Comparison of ENCODE assay signal across 30 cellular contexts in genomic region chr14:47148686-47149085, GRCh38.
"Had no signal": no experiment of that assay in that cellular context is flagged by ENCODE, and none has a peak within 500 bp of the region (broad histone marks: within the 10 kb centered on the region; RNA-seq: fewer than 3 reads in every experiment).

No MANE protein-coding gene starts in this region.

- H3K9me3 ChIP-seq: neutrophil, pancreas, prostate gland, spleen, suprapubic skin, testis, tibial artery, transverse colon, upper lobe of right lung, uterus had no signal

- H3K4me2 ChIP-seq: smooth muscle cell had no signal

- H3K27me3 ChIP-seq: neutrophil, pancreas, spleen, suprapubic skin, testis, tibial artery, transverse colon, upper lobe of right lung, uterus had no signal

- H3K4me1 ChIP-seq: pancreas, prostate gland, spleen, suprapubic skin, testis, tibial artery, transverse colon, upper lobe of right lung, uterus had no signal

- DNase-seq: naive thymus-derived CD8-positive, alpha-beta T cell; nephron progenitor cell; nucleus accumbens; pancreas; right cardiac atrium; spleen; stimulated activated CD4-positive, alpha-beta T cell treated with anti-CD3 and anti-CD28 coated beads, Interleukin-12 subunit alpha, Interleukin-12 subunit beta, amount 100 ng/mL, for 4 hours; stimulated activated CD4-positive, alpha-beta T cell treated with anti-CD3 and anti-CD28 coated beads, Interleukin-1b, Interleukin-23, amount 100 ng/mL, for 48 hours; stimulated activated CD4-positive, alpha-beta T cell treated with anti-CD3 and anti-CD28 coated beads, Interleukin-4, amount 100 ng/mL, for 1 hour; stimulated activated CD4-positive, alpha-beta T cell treated with anti-CD3 and anti-CD28 coated beads, Interleukin-4, amount 100 ng/mL, for 4 hours; stimulated activated CD8-positive, alpha-beta memory T cell treated with anti-CD3 and anti-CD28 coated beads, Interleukin-4, amount 100 ng/mL, for 48 hours; stimulated activated naive CD4-positive, alpha-beta T cell; stimulated activated naive CD8-positive, alpha-beta T cell treated with anti-CD3 and anti-CD28 coated beads, Interleukin-15, amount 100 ng/mL, for 72 hours; stimulated activated naive CD8-positive, alpha-beta T cell treated with anti-CD3 and anti-CD28 coated beads, Interleukin-15, Interleukin-2, amounts not matched to agents 100 U/mL and 50 U/mL, for 24 hours; substantia nigra; testis; tibial artery; transverse colon; upper lobe of right lung; uterus had no signal

- H3K4me3 Mint-ChIP-seq: naive thymus-derived CD8-positive, alpha-beta T cell; natural killer cell treated with Interleukin-12 subunit alpha and Interleukin-12 subunit beta and Interleukin-15 and Interleukin-18, amount 100 ng/mL, for 72 hours; nephron progenitor cell; neural crest cell; stimulated activated memory B cell treated with anti-CD40 and anti-IgM and Interleukin-4, amounts not matched to agents 10 μg/mL and 1 μg/mL and 100 μg/mL, for 72 hours; stimulated activated naive CD8-positive, alpha-beta T cell treated with anti-CD3 and anti-CD28 coated beads, Interleukin-15, amount 100 ng/mL, for 72 hours; type B pancreatic cell had no signal

- H3K9me3 Mint-ChIP-seq: nephron progenitor cell had no signal

- H3K4me3 ChIP-seq: pancreas, prostate gland, skin epidermis, smooth muscle cell, spleen, suprapubic skin, testis, tibial artery, transverse colon, upper lobe of right lung, uterus had no signal

- H3K4me1 Mint-ChIP-seq: naive thymus-derived CD8-positive, alpha-beta T cell; neural crest cell; stimulated activated memory B cell treated with anti-CD40 and anti-IgM and Interleukin-4, amounts not matched to agents 10 μg/mL and 1 μg/mL and 100 μg/mL, for 72 hours; stimulated activated naive CD8-positive, alpha-beta T cell treated with anti-CD3 and anti-CD28 coated beads, Interleukin-15, amount 100 ng/mL, for 72 hours had no signal

- H3K36me3 ChIP-seq: neutrophil, pancreas, prostate gland, spleen, suprapubic skin, tibial artery, transverse colon, upper lobe of right lung, uterus had no signal

- H3K27ac Mint-ChIP-seq: naive thymus-derived CD8-positive, alpha-beta T cell; natural killer cell treated with Interleukin-12 subunit alpha and Interleukin-12 subunit beta and Interleukin-15 and Interleukin-18, amount 100 ng/mL, for 72 hours; nephron progenitor cell; stimulated activated memory B cell treated with anti-CD40 and anti-IgM and Interleukin-4, amounts not matched to agents 10 μg/mL and 1 μg/mL and 100 μg/mL, for 72 hours; stimulated activated naive CD8-positive, alpha-beta T cell treated with anti-CD3 and anti-CD28 coated beads, Interleukin-15, amount 100 ng/mL, for 72 hours had no signal

- H3K27me3 Mint-ChIP-seq: naive thymus-derived CD8-positive, alpha-beta T cell; natural killer cell treated with Interleukin-12 subunit alpha and Interleukin-12 subunit beta and Interleukin-15 and Interleukin-18, amount 100 ng/mL, for 72 hours; stimulated activated memory B cell treated with anti-CD40 and anti-IgM and Interleukin-4, amounts not matched to agents 10 μg/mL and 1 μg/mL and 100 μg/mL, for 72 hours; stimulated activated naive CD8-positive, alpha-beta T cell treated with anti-CD3 and anti-CD28 coated beads, Interleukin-15, amount 100 ng/mL, for 72 hours; type B pancreatic cell had no signal

- H3K36me3 Mint-ChIP-seq: naive thymus-derived CD8-positive, alpha-beta T cell; stimulated activated memory B cell treated with anti-CD40 and anti-IgM and Interleukin-4, amounts not matched to agents 10 μg/mL and 1 μg/mL and 100 μg/mL, for 72 hours; type B pancreatic cell had no signal

- FAIRE-seq: pancreas had no signal

- H3K27ac ChIP-seq: neutrophil, pancreas, prostate gland, skin epidermis, spleen, suprapubic skin, testis, tibial artery, transverse colon, upper lobe of right lung, uterus had no signal

- ATAC-seq: naive thymus-derived CD8-positive, alpha-beta T cell; natural killer cell treated with Interleukin-12 subunit alpha and Interleukin-12 subunit beta and Interleukin-15 and Interleukin-18, amount 100 ng/mL, for 72 hours; pancreas; right cardiac atrium; sciatic nerve; stimulated activated memory B cell treated with anti-CD40 and anti-IgM and Interleukin-4, amounts not matched to agents 10 μg/mL and 1 μg/mL and 100 μg/mL, for 72 hours; stimulated activated naive CD8-positive, alpha-beta T cell treated with anti-CD3 and anti-CD28 coated beads, Interleukin-15, amount 100 ng/mL, for 72 hours; stimulated activated naive CD8-positive, alpha-beta T cell treated with anti-CD3 and anti-CD28 coated beads, Interleukin-15, Interleukin-2, amounts not matched to agents 100 U/mL and 50 U/mL, for 24 hours; upper lobe of right lung had no signal
